Comparison of ENCODE assay signal across 8 cellular contexts in the genomic region with DNA sequence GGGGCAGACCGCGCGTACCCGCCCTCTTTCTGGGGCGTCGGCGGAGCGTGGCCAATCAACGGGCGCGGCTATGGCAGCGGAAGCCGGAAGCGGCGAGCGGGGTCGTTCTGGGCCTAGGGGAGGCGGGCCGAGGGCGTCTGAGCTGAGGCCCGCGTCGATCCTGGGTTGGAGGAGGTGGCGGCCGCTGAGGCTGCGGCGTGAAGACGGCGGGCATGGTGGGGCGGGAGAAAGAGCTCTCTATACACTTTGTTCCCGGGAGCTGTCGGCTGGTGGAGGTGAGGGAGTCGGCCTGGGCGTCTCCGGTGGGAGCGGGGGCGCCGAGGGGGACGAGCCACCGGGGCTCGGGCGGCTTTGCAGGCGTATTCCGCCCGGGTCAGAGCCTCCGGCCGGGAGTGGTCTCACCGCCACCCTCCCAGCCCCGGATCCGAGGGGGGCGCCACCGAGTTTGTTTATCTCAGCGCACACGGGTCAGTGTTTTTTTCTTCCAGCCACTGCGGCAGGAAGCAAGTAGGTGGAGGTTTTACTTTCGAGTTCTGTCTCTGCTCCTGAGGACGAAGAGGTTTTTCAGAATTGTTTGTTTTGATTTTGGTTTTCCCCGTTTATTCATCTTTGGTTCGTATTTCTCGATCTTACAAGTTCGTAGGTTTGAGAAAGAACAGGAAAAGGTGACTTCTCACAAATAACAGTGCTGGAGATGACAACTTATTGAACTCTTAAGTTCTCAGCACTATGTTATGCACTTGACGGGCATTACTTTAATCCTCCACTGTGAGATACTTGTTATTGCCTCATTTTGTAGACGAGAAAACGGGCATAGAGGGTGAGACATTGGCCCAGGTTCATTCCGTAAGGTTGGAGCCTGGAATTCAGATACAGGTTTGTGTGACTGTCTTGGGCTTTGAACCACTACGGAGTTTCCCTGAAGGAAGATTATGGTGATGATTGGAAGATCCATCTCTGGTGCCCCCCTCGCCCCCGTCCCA. TPM values are rescaled to one million over a fixed set of nuclear protein-coding genes. Genes with fewer than 3 reads are reported as not detected.
DNase-seq lines count a peak whose midpoint lies in the region; ATAC-seq and TF ChIP-seq lines count a peak whose summit lies in the region.

Gene MAT2B, plus strand, starts transcription at position 145 of the 983 bp plus-strand sequence. Its CDS starts 68 bp downstream, at position 213.

- no peaks in the 10 kb centered on the region for H3K27me3 Mint-ChIP-seq in chondrocyte (ENCODE audit: low read depth)

- TF ChIP-seq CTCF in BE2C (IDR thresholded peaks at IDR 0.05; ENCODE audit: low read depth, low read length): peak; percentile 46
- TF ChIP-seq CTCF in chondrocyte (IDR thresholded peaks at IDR 0.05): peak; percentile 81

- peaks cover 66% of the 10 kb centered on the region for H3K4me1 Mint-ChIP-seq in chondrocyte (ENCODE audit: low read depth)

- peak within 1 kb of the TSS; percentile 85 for H3K4me3 Mint-ChIP-seq in chondrocyte (ENCODE audit: unreplicated experiment)

- H3K9me3 Mint-ChIP-seq in chondrocyte (ENCODE audit: low read depth): no peaks in the 10 kb centered on the region

- no peaks in the 10 kb centered on the region for H3K36me3 Mint-ChIP-seq in chondrocyte (ENCODE audit: low read depth)

- H3K27me3 ChIP-seq in BE2C: no peaks in the 10 kb centered on the region

- H3K27ac Mint-ChIP-seq in chondrocyte (ENCODE audit: unreplicated experiment): peak within 1 kb of the TSS; percentile 98

- H3K4me3 ChIP-seq in BE2C (ENCODE audit: low read depth, low read length): peak within 1 kb of the TSS; percentile 98

- no peaks in the 10 kb centered on the region; the same call in 1 of the 2 replicates for H3K36me3 ChIP-seq in BE2C

- no peaks in the 10 kb centered on the region for H3K9me3 ChIP-seq in BE2C

- no peaks in the 10 kb centered on the region for H3K4me1 ChIP-seq in BE2C

- DNase-seq in BE2C: peak; percentile 96
- DNase-seq in GM19238 (ENCODE audit: insufficient read length, low spot score): peak; percentile 81
- peak; percentile 35 for DNase-seq in NCI-H510A treated with DMSO at 0.1 percent for 48 hours (lab: John Stamatoyannopoulos, UW)
- peak; percentile 90 to 91 for DNase-seq in activated CD4-positive, alpha-beta T cell treated with anti-CD3 and anti-CD28 coated beads for 24 hours (ENCODE audit: low read depth in 2 of 2)
- DNase-seq in chondrocyte (ENCODE audit: low spot score): peak; percentile 96
- peak; percentile 92 for DNase-seq in kidney glomerular epithelial cell (lab: John Stamatoyannopoulos, UW)
- peak; percentile 83 to 87 for DNase-seq in stimulated activated CD4-positive, alpha-beta T cell treated with anti-CD3 and anti-CD28 coated beads, Interleukin-1b, Interleukin-23, amount 100 ng/mL, for 1 hour (ENCODE audit: low read depth in 2 of 2)

- peak; percentile 84 for ATAC-seq in HG03442 (IDR thresholded peaks at IDR 0.05; ENCODE audit: unreplicated experiment)

RNA-seq across cellular contexts. Expression of gene MAT2B, which starts in this region (rescaled TPM):
- 35.7 TPM for polyA plus RNA-seq in BE2C (2012; ENCODE audit: insufficient read depth, insufficient read length, low read depth)
- total RNA-seq in chondrocyte: 27.9 to 35.9 TPM (median 28.7 TPM) in 3 replicates

Comparison
In these comparisons a context has a peak if more than half of its experiments do, and no peak if none do; other contexts are left out.
1. Peak in every context shown above with its lines: DNase-seq, ATAC-seq and H3K4me3 ChIP-seq.
2. DNase-seq: peak in every context shown above with its lines; median percentile 96 in BE2C; 96 in chondrocyte; 92 in kidney glomerular epithelial cell; 90 in activated CD4-positive, alpha-beta T cell treated with anti-CD3 and anti-CD28 coated beads for 24 hours; 85 in stimulated activated CD4-positive, alpha-beta T cell treated with anti-CD3 and anti-CD28 coated beads, Interleukin-1b, Interleukin-23, amount 100 ng/mL, for 1 hour; 81 in GM19238; 35 in NCI-H510A treated with DMSO at 0.1 percent for 48 hours.